In genomic region chr3:181486496-181486895, GRCh38 we compare ENCODE assay signal across 17 cellular contexts.
"Had no signal": no experiment of that assay in that cellular context is flagged by ENCODE, and none has a peak within 500 bp of the region (broad histone marks: within the 10 kb centered on the region; RNA-seq: fewer than 3 reads in every experiment).

No MANE protein-coding gene starts in this region.

- H3K27me3 ChIP-seq: adrenal gland, body of pancreas had no signal

- H3K27ac Mint-ChIP-seq: activated B cell treated with CpG ODN at 0.5 μM for 24 hours; activated CD4-positive, alpha-beta T cell treated with anti-CD3 and anti-CD28 coated beads, Interleukin-2, amount 10 ng/mL, durations not matched to agents 7 days and 5 days; activated T-helper 17 cell treated with anti-CD3 and anti-CD28 coated beads, Interleukin-2, amount 50 U/mL, for 72 hours; dendritic cell treated with granulocyte-macrophage colony-stimulating factor and Interleukin-4, amounts not matched to agents 40 ng/mL and 50 ng/mL, for 4 days; immature natural killer cell; memory B cell; natural killer cell treated with Interleukin-12 subunit alpha and Interleukin-12 subunit beta and Interleukin-15 and Interleukin-18, amount 100 ng/mL, for 72 hours; T-helper 1 cell treated with Interleukin-12 subunit alpha and Interleukin-12 subunit beta and Interleukin-4 antibody, amounts not matched to agents 30 μg/mL and 1 μg/mL, for 36 hours had no signal

- H3K27me3 Mint-ChIP-seq: activated B cell treated with CpG ODN at 0.5 μM for 24 hours; activated CD4-positive, alpha-beta T cell treated with anti-CD3 and anti-CD28 coated beads, Interleukin-2, amount 10 ng/mL, durations not matched to agents 7 days and 5 days; activated T-helper 17 cell treated with anti-CD3 and anti-CD28 coated beads, Interleukin-2, amount 50 U/mL, for 72 hours; dendritic cell treated with granulocyte-macrophage colony-stimulating factor and Interleukin-4, amounts not matched to agents 40 ng/mL and 50 ng/mL, for 4 days; natural killer cell treated with Interleukin-12 subunit alpha and Interleukin-12 subunit beta and Interleukin-15 and Interleukin-18, amount 100 ng/mL, for 72 hours had no signal

- DNase-seq: activated B cell treated with CpG ODN at 0.5 μM for 24 hours; activated CD4-positive, alpha-beta T cell treated with anti-CD3 and anti-CD28 coated beads, Interleukin-2, amount 10 ng/mL, durations not matched to agents 7 days and 5 days; activated CD8-positive, alpha-beta memory T cell treated with anti-CD3 and anti-CD28 coated beads for 24 hours; activated naive CD4-positive, alpha-beta T cell treated with anti-CD3 and anti-CD28 coated beads, Interleukin-2, amount 50 U/mL, for 16 hours; activated T-cell treated with anti-CD3 and anti-CD28 coated beads for 4 hours; adrenal gland; glutamatergic neuron; immature natural killer cell; left colon; occipital lobe had no signal

- H3K4me1 ChIP-seq: adrenal gland had no signal

- H3K4me3 ChIP-seq: body of pancreas had no signal

- H3K27ac ChIP-seq: adrenal gland, body of pancreas had no signal

- H3K36me3 ChIP-seq: adrenal gland had no signal

- H3K9me3 ChIP-seq: adrenal gland, body of pancreas had no signal

- H3K36me3 Mint-ChIP-seq: immature natural killer cell; memory B cell; natural killer cell treated with Interleukin-12 subunit alpha and Interleukin-12 subunit beta and Interleukin-15 and Interleukin-18, amount 100 ng/mL, for 72 hours had no signal

- H3K4me3 Mint-ChIP-seq: activated B cell treated with CpG ODN at 0.5 μM for 24 hours; activated CD4-positive, alpha-beta T cell treated with anti-CD3 and anti-CD28 coated beads, Interleukin-2, amount 10 ng/mL, durations not matched to agents 7 days and 5 days; activated T-helper 17 cell treated with anti-CD3 and anti-CD28 coated beads, Interleukin-2, amount 50 U/mL, for 72 hours; dendritic cell treated with granulocyte-macrophage colony-stimulating factor and Interleukin-4, amounts not matched to agents 40 ng/mL and 50 ng/mL, for 4 days; immature natural killer cell; memory B cell; natural killer cell treated with Interleukin-12 subunit alpha and Interleukin-12 subunit beta and Interleukin-15 and Interleukin-18, amount 100 ng/mL, for 72 hours; T-helper 1 cell treated with Interleukin-12 subunit alpha and Interleukin-12 subunit beta and Interleukin-4 antibody, amounts not matched to agents 30 μg/mL and 1 μg/mL, for 36 hours had no signal

- H3K9me3 Mint-ChIP-seq: activated B cell treated with CpG ODN at 0.5 μM for 24 hours; dendritic cell treated with granulocyte-macrophage colony-stimulating factor and Interleukin-4, amounts not matched to agents 40 ng/mL and 50 ng/mL, for 4 days; T-helper 1 cell treated with Interleukin-12 subunit alpha and Interleukin-12 subunit beta and Interleukin-4 antibody, amounts not matched to agents 30 μg/mL and 1 μg/mL, for 36 hours had no signal

- ATAC-seq: activated T-helper 17 cell treated with anti-CD3 and anti-CD28 coated beads, Interleukin-2, amount 50 U/mL, for 72 hours; body of pancreas; esophagus mucosa; left colon; natural killer cell treated with Interleukin-12 subunit alpha and Interleukin-12 subunit beta and Interleukin-15 and Interleukin-18, amount 100 ng/mL, for 72 hours had no signal

- H3K4me1 Mint-ChIP-seq: activated B cell treated with CpG ODN at 0.5 μM for 24 hours; activated CD4-positive, alpha-beta T cell treated with anti-CD3 and anti-CD28 coated beads, Interleukin-2, amount 10 ng/mL, durations not matched to agents 7 days and 5 days; activated T-helper 17 cell treated with anti-CD3 and anti-CD28 coated beads, Interleukin-2, amount 50 U/mL, for 72 hours; immature natural killer cell; memory B cell had no signal
